Comparison of ENCODE assay signal across 36 cellular contexts in the genomic region with DNA sequence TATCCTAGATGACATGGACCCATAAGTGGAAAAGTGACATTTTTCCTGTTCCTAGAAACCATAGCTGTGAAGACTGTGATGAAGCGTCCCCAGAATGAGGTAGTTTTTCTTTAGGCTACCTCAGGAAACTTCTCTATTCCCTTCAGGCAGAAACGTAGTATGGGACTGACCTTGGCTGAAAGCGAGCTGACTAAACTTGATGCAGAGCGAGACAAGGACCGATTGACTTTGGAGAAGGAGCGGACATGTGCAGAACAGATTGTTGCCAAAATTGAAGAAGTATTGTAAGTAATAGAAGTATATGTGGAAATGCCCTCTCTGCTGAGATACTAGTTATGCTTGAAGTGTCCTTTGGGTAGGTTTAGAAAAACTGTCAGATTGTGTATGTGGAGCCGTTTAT.
"Had no signal": no experiment of that assay in that cellular context is flagged by ENCODE, and none has a peak within 500 bp of the region (broad histone marks: within the 10 kb centered on the region; RNA-seq: fewer than 3 reads in every experiment).

No MANE protein-coding gene starts in this region.

- H3K27me3 Mint-ChIP-seq: activated naive CD4-positive, alpha-beta T cell treated with anti-CD3 and anti-CD28 coated beads, Interleukin-2, amount 10 ng/mL, durations not matched to agents 7 days and 5 days; activated naive CD4-positive, alpha-beta T cell treated with anti-CD3 and anti-CD28 coated beads, Interleukin-2, amount 50 U/mL, for 24 hours; activated naive CD8-positive, alpha-beta T cell; activated naive CD8-positive, alpha-beta T cell treated with anti-CD3 and anti-CD28 coated beads for 36 hours; activated naive CD8-positive, alpha-beta T cell treated with anti-CD3 and anti-CD28 coated beads, Interleukin-2, amount 10 ng/mL, durations not matched to agents 7 days and 5 days; activated naive CD8-positive, alpha-beta T cell treated with anti-CD3 and anti-CD28 coated beads, Interleukin-2, amount 50 U/mL, for 24 hours; activated T-cell treated with anti-CD3 and anti-CD28 coated beads, Interleukin-2, amount 50 U/mL, for 24 hours; activated T-helper 17 cell treated with anti-CD3 and anti-CD28 coated beads, Interleukin-2, amount 50 U/mL, for 72 hours; brain; central memory CD8-positive, alpha-beta T cell had no signal

- H3K27ac Mint-ChIP-seq: activated naive CD4-positive, alpha-beta T cell treated with anti-CD3 and anti-CD28 coated beads for 36 hours; activated naive CD4-positive, alpha-beta T cell treated with anti-CD3 and anti-CD28 coated beads, Interleukin-2, amount 10 ng/mL, durations not matched to agents 7 days and 5 days; activated naive CD4-positive, alpha-beta T cell treated with anti-CD3 and anti-CD28 coated beads, Interleukin-2, amount 50 U/mL, for 24 hours; activated naive CD4-positive, alpha-beta T cell treated with anti-CD3 and anti-CD28 coated beads, Interleukin-2, amount 50 U/mL, for 72 hours; activated naive CD8-positive, alpha-beta T cell; activated naive CD8-positive, alpha-beta T cell treated with anti-CD3 and anti-CD28 coated beads for 36 hours; activated naive CD8-positive, alpha-beta T cell treated with anti-CD3 and anti-CD28 coated beads, Interleukin-2, amount 10 ng/mL, durations not matched to agents 7 days and 5 days; activated naive CD8-positive, alpha-beta T cell treated with anti-CD3 and anti-CD28 coated beads, Interleukin-2, amount 50 U/mL, for 24 hours; activated T-cell treated with anti-CD3 and anti-CD28 coated beads, Interleukin-2, amount 50 U/mL, for 24 hours; activated T-cell treated with anti-CD3 and anti-CD28 coated beads, Interleukin-2, amount 50 U/mL, for 72 hours; activated T-helper 1 cell treated with anti-CD3 and anti-CD28 coated beads, Interleukin-12 subunit alpha, Interleukin-12 subunit beta, Interleukin-2, Interleukin-4 antibody, amounts not matched to agents 30 ng/mL and 10 ng/mL and 1 ng/mL, durations not matched to agents 14 hours and 24 hours and 36 hours; activated T-helper 17 cell treated with anti-CD3 and anti-CD28 coated beads, Interleukin-2, amount 50 U/mL, for 72 hours; activated T-helper 2 cell treated with anti-CD3 and anti-CD28 coated beads, Interferon-gamma antibody, Interleukin-2, Interleukin-4, amounts not matched to agents 10 μg/mL and 5 μg/mL and 100 μg/mL, durations not matched to agents 14 hours and 24 hours and 36 hours; brain had no signal

- H3K4me3 ChIP-seq: ascending aorta, body of pancreas, cardiac muscle cell had no signal

- H3K9me3 ChIP-seq: ascending aorta, body of pancreas had no signal

- H3K36me3 Mint-ChIP-seq: activated naive CD4-positive, alpha-beta T cell treated with anti-CD3 and anti-CD28 coated beads, Interleukin-2, amount 10 ng/mL, durations not matched to agents 7 days and 5 days had no signal

- H3K27ac ChIP-seq: ascending aorta, body of pancreas, brain microvascular endothelial cell, cardiac muscle cell had no signal

- H3K4me1 Mint-ChIP-seq: activated naive CD4-positive, alpha-beta T cell treated with anti-CD3 and anti-CD28 coated beads, Interleukin-2, amount 10 ng/mL, durations not matched to agents 7 days and 5 days; activated naive CD4-positive, alpha-beta T cell treated with anti-CD3 and anti-CD28 coated beads, Interleukin-2, amount 50 U/mL, for 24 hours; activated naive CD8-positive, alpha-beta T cell treated with anti-CD3 and anti-CD28 coated beads for 36 hours; activated naive CD8-positive, alpha-beta T cell treated with anti-CD3 and anti-CD28 coated beads, Interleukin-2, amount 10 ng/mL, durations not matched to agents 7 days and 5 days; activated naive CD8-positive, alpha-beta T cell treated with anti-CD3 and anti-CD28 coated beads, Interleukin-2, amount 50 U/mL, for 24 hours; activated T-helper 17 cell treated with anti-CD3 and anti-CD28 coated beads, Interleukin-2, amount 50 U/mL, for 72 hours; brain; central memory CD8-positive, alpha-beta T cell had no signal

- H3K4me1 ChIP-seq: ascending aorta, body of pancreas had no signal

- ATAC-seq: activated naive CD4-positive, alpha-beta T cell treated with anti-CD3 and anti-CD28 coated beads, Interleukin-2, amount 50 U/mL, for 72 hours; activated naive CD8-positive, alpha-beta T cell treated with anti-CD3 and anti-CD28 coated beads, Interleukin-2, amount 50 U/mL, for 24 hours; activated T-cell treated with anti-CD3 and anti-CD28 coated beads, Interleukin-2, amount 50 U/mL, for 4 hours; activated T-cell treated with anti-CD3 and anti-CD28 coated beads, Interleukin-2, amount 50 U/mL, for 72 hours; activated T-helper 17 cell treated with anti-CD3 and anti-CD28 coated beads, Interleukin-2, amount 50 U/mL, for 72 hours; body of pancreas had no signal

- H3K4me3 Mint-ChIP-seq: activated naive CD4-positive, alpha-beta T cell treated with anti-CD3 and anti-CD28 coated beads for 36 hours; activated naive CD4-positive, alpha-beta T cell treated with anti-CD3 and anti-CD28 coated beads, Interleukin-2, amount 10 ng/mL, durations not matched to agents 7 days and 5 days; activated naive CD4-positive, alpha-beta T cell treated with anti-CD3 and anti-CD28 coated beads, Interleukin-2, amount 50 U/mL, for 24 hours; activated naive CD8-positive, alpha-beta T cell; activated naive CD8-positive, alpha-beta T cell treated with anti-CD3 and anti-CD28 coated beads for 36 hours; activated naive CD8-positive, alpha-beta T cell treated with anti-CD3 and anti-CD28 coated beads, Interleukin-2, amount 10 ng/mL, durations not matched to agents 7 days and 5 days; activated naive CD8-positive, alpha-beta T cell treated with anti-CD3 and anti-CD28 coated beads, Interleukin-2, amount 50 U/mL, for 24 hours; activated T-cell treated with anti-CD3 and anti-CD28 coated beads, Interleukin-2, amount 50 U/mL, for 24 hours; activated T-cell treated with anti-CD3 and anti-CD28 coated beads, Interleukin-2, amount 50 U/mL, for 4 hours; activated T-cell treated with anti-CD3 and anti-CD28 coated beads, Interleukin-2, amount 50 U/mL, for 72 hours; activated T-helper 1 cell treated with anti-CD3 and anti-CD28 coated beads, Interleukin-12 subunit alpha, Interleukin-12 subunit beta, Interleukin-2, Interleukin-4 antibody, amounts not matched to agents 30 ng/mL and 10 ng/mL and 1 ng/mL, durations not matched to agents 14 hours and 24 hours and 36 hours; activated T-helper 17 cell treated with anti-CD3 and anti-CD28 coated beads, Interleukin-2, amount 50 U/mL, for 72 hours; brain; central memory CD8-positive, alpha-beta T cell had no signal

- DNase-seq: activated effector memory CD4-positive, alpha-beta T cell treated with anti-CD3 and anti-CD28 coated beads, Interleukin-2, amount 50 U/mL, for 16 hours; activated effector memory CD4-positive, alpha-beta T cell treated with Interleukin-2 at 50 U/mL for 16 hours; activated gamma-delta T cell; activated gamma-delta T cell treated with Interleukin-2 at 50 U/mL for 16 hours; activated naive CD4-positive, alpha-beta T cell; activated naive CD4-positive, alpha-beta T cell treated with anti-CD3 and anti-CD28 coated beads for 36 hours; activated naive CD4-positive, alpha-beta T cell treated with anti-CD3 and anti-CD28 coated beads, Interleukin-2, amount 10 ng/mL, durations not matched to agents 7 days and 5 days; activated naive CD4-positive, alpha-beta T cell treated with anti-CD3 and anti-CD28 coated beads, Interleukin-2, amount 50 U/mL, for 16 hours; activated naive CD4-positive, alpha-beta T cell treated with Interleukin-2 at 50 U/mL for 16 hours; activated naive CD8-positive, alpha-beta T cell treated with anti-CD3 and anti-CD28 coated beads for 36 hours; activated naive CD8-positive, alpha-beta T cell treated with anti-CD3 and anti-CD28 coated beads, Interleukin-2, amount 10 ng/mL, durations not matched to agents 7 days and 5 days; activated naive CD8-positive, alpha-beta T cell treated with anti-CD3 and anti-CD28 coated beads, Interleukin-2, amount 50 U/mL, for 24 hours; activated T-cell treated with anti-CD3 and anti-CD28 coated beads, Interleukin-2, amount 50 U/mL, for 1 hour; activated T-cell treated with anti-CD3 and anti-CD28 coated beads, Interleukin-2, amount 50 U/mL, for 24 hours; activated T-cell treated with anti-CD3 and anti-CD28 coated beads, Interleukin-2, amount 50 U/mL, for 4 hours; activated T-cell treated with anti-CD3 and anti-CD28 coated beads, Interleukin-2, amount 50 U/mL, for 48 hours; activated T-cell treated with anti-CD3 and anti-CD28 coated beads, Interleukin-2, amount 50 U/mL, for 72 hours; amniotic stem cell; amygdala; anterior cingulate cortex; aorta; body of pancreas; brain microvascular endothelial cell; caudate nucleus; central memory CD4-positive, alpha-beta T cell; cerebellar nuclear complex had no signal

- H3K27me3 ChIP-seq: ascending aorta, body of pancreas, brain microvascular endothelial cell, cardiac muscle cell had no signal

- H3K9me3 Mint-ChIP-seq: activated naive CD4-positive, alpha-beta T cell treated with anti-CD3 and anti-CD28 coated beads for 36 hours; activated naive CD4-positive, alpha-beta T cell treated with anti-CD3 and anti-CD28 coated beads, Interleukin-2, amount 10 ng/mL, durations not matched to agents 7 days and 5 days; activated naive CD4-positive, alpha-beta T cell treated with anti-CD3 and anti-CD28 coated beads, Interleukin-2, amount 50 U/mL, for 24 hours; activated naive CD4-positive, alpha-beta T cell treated with anti-CD3 and anti-CD28 coated beads, Interleukin-2, amount 50 U/mL, for 72 hours; activated naive CD8-positive, alpha-beta T cell treated with anti-CD3 and anti-CD28 coated beads for 36 hours; activated naive CD8-positive, alpha-beta T cell treated with anti-CD3 and anti-CD28 coated beads, Interleukin-2, amount 10 ng/mL, durations not matched to agents 7 days and 5 days; activated naive CD8-positive, alpha-beta T cell treated with anti-CD3 and anti-CD28 coated beads, Interleukin-2, amount 50 U/mL, for 24 hours; activated T-cell treated with anti-CD3 and anti-CD28 coated beads, Interleukin-2, amount 50 U/mL, for 24 hours; activated T-cell treated with anti-CD3 and anti-CD28 coated beads, Interleukin-2, amount 50 U/mL, for 4 hours; activated T-cell treated with anti-CD3 and anti-CD28 coated beads, Interleukin-2, amount 50 U/mL, for 72 hours; activated T-helper 1 cell treated with anti-CD3 and anti-CD28 coated beads, Interleukin-12 subunit alpha, Interleukin-12 subunit beta, Interleukin-2, Interleukin-4 antibody, amounts not matched to agents 30 ng/mL and 10 ng/mL and 1 ng/mL, durations not matched to agents 14 hours and 24 hours and 36 hours; activated T-helper 17 cell treated with anti-CD3 and anti-CD28 coated beads, Interleukin-2, amount 50 U/mL, for 72 hours; activated T-helper 2 cell treated with anti-CD3 and anti-CD28 coated beads, Interferon-gamma antibody, Interleukin-2, Interleukin-4, amounts not matched to agents 10 μg/mL and 5 μg/mL and 100 μg/mL, durations not matched to agents 14 hours and 24 hours and 36 hours; brain; central memory CD8-positive, alpha-beta T cell had no signal
